1 cellular context compared by ENCODE assay signal in the genomic region with DNA sequence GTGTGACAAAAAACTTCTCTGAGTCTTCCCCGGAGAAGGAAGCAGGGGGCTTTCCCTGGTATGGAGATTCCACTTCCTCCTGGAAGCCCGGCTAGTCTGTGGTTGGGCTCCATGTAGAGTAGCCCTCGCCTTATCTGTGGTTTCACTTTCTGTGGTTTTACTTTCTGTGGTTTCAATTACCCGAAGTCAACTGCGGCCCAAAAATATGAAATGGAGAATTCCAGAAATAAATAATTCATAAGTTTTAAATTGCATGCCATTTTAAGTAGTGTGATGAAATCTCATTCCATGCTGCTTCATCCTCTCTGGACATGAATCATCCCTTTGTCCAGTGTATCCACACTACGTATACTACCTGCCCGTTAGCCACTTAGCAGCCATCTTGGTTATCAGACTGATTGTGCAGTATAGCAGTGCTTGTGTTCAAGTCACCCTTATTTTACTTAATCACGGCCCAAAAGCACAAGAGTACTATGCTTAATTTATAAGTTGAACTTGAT.
TF ChIP-seq lines count a peak whose summit lies in the region.

No MANE protein-coding gene starts in this region.

TF ChIP-seq in K562, 482 proteins besides CTCF, POLR2A, EP300 and RAD21 (continued from another document and continues in another):
- TF ChIP-seq FOXJ2 (tag; IDR thresholded peaks at IDR 0.05), result 0 out of 2 replicates have a peak, but pooled peaks have one; percentile 39
- TF ChIP-seq ZEB2 (IDR thresholded peaks at IDR 0.05), result no peak
- no peak for TF ChIP-seq FOXK1 (CRISPR knock-in tag; IDR thresholded peaks at IDR 0.05; ENCODE audit: borderline replicate concordance)
- TF ChIP-seq TFE3 (CRISPR knock-in tag; IDR thresholded peaks at IDR 0.05), result peak; percentile 16; the same call in 1 of the 2 replicates
- TF ChIP-seq ZNF583 (CRISPR knock-in tag; IDR thresholded peaks at IDR 0.05), result peak; percentile 77
- TF ChIP-seq CBX8 (IDR thresholded peaks at IDR 0.05; ENCODE audit: borderline replicate concordance, extremely low read depth, low read depth, low read length, poor library complexity, severe bottlenecking), result no peak
- peak; percentile 27; the same call in 1 of the 2 replicates for TF ChIP-seq ILK (tag; IDR thresholded peaks at IDR 0.05; ENCODE audit: borderline replicate concordance, low read depth)
- no peak for TF ChIP-seq MBD1 (CRISPR knock-in tag; IDR thresholded peaks at IDR 0.05)
- TF ChIP-seq ZNF12 (CRISPR knock-in tag; IDR thresholded peaks at IDR 0.05), result no peak
- TF ChIP-seq SAP30 (IDR thresholded peaks at IDR 0.05; ENCODE audit: borderline replicate concordance, insufficient read depth, low read depth, low read length, poor library complexity, severe bottlenecking), result no peak
- TF ChIP-seq GABPA (tag; conservative IDR thresholded peaks at IDR 0.05; ENCODE audit: low read depth), result peak; percentile 50
- TF ChIP-seq EHMT2 (IDR thresholded peaks at IDR 0.05), result no peak
- TF ChIP-seq ATF4 (CRISPR knock-in tag; IDR thresholded peaks at IDR 0.05), result peak; percentile 90
- TF ChIP-seq RBM25 (IDR thresholded peaks at IDR 0.05; ENCODE audit: low read depth, low read length, severe bottlenecking), result no peak
- no peak for TF ChIP-seq ZBTB1 (CRISPR knock-in tag; IDR thresholded peaks at IDR 0.05; ENCODE audit: borderline replicate concordance, low read depth)
- TF ChIP-seq, protein P1, sequence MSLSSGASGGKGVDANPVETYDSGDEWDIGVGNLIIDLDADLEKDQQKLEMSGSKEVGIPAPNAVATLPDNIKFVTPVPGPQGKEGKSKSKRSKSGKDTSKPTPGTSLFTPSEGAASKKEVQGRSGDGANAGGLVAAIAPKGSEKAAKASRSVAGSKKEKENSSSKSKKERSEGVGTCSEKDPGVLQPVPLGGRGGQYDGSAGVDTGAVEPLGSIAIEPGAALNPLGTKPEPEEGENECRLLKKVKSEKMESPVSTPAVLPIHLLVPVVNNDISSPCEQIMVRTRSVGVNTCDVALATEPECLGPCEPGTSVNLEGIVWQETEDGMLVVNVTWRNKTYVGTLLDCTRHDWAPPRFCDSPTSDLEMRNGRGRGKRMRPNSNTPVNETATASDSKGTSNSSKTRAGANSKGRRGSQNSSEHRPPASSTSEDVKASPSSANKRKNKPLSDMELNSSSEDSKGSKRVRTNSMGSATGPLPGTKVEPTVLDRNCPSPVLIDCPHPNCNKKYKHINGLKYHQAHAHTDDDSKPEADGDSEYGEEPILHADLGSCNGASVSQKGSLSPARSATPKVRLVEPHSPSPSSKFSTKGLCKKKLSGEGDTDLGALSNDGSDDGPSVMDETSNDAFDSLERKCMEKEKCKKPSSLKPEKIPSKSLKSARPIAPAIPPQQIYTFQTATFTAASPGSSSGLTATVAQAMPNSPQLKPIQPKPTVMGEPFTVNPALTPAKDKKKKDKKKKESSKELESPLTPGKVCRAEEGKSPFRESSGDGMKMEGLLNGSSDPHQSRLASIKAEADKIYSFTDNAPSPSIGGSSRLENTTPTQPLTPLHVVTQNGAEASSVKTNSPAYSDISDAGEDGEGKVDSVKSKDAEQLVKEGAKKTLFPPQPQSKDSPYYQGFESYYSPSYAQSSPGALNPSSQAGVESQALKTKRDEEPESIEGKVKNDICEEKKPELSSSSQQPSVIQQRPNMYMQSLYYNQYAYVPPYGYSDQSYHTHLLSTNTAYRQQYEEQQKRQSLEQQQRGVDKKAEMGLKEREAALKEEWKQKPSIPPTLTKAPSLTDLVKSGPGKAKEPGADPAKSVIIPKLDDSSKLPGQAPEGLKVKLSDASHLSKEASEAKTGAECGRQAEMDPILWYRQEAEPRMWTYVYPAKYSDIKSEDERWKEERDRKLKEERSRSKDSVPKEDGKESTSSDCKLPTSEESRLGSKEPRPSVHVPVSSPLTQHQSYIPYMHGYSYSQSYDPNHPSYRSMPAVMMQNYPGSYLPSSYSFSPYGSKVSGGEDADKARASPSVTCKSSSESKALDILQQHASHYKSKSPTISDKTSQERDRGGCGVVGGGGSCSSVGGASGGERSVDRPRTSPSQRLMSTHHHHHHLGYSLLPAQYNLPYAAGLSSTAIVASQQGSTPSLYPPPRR (CRISPR knock-in tag; IDR thresholded peaks at IDR 0.05; ENCODE audit: borderline replicate concordance), result no peak
- no peak for TF ChIP-seq CBFB (CRISPR knock-in tag; IDR thresholded peaks at IDR 0.05)
- no peak for TF ChIP-seq ZNF696 (CRISPR knock-in tag; conservative IDR thresholded peaks at IDR 0.05)
- TF ChIP-seq ZNF212 (CRISPR knock-in tag; IDR thresholded peaks at IDR 0.05), result 0 out of 2 replicates have a peak, but pooled peaks have one; percentile 36
- no peak for TF ChIP-seq TRIM28 (IDR thresholded peaks at IDR 0.05)
- TF ChIP-seq SMAD2 (IDR thresholded peaks at IDR 0.05; ENCODE audit: low read depth, low read length), result no peak
- TF ChIP-seq EZH2 (IDR thresholded peaks at IDR 0.05; ENCODE audit: borderline replicate concordance, low read depth, low read length), result no peak
- TF ChIP-seq ZBTB33 (CRISPR knock-in tag; IDR thresholded peaks at IDR 0.05), result no peak
- TF ChIP-seq NCOA4 (IDR thresholded peaks at IDR 0.05; ENCODE audit: partially characterized antibody), result no peak
- peak; percentile 94; the same call in 1 of the 2 replicates for TF ChIP-seq SMAD3 (CRISPR knock-in tag; conservative IDR thresholded peaks at IDR 0.05)
- no peak for TF ChIP-seq RAD51 (IDR thresholded peaks at IDR 0.05; ENCODE audit: borderline replicate concordance, low read depth)
- TF ChIP-seq ZC3H8 (IDR thresholded peaks at IDR 0.05), result no peak
- TF ChIP-seq PCBP2 (IDR thresholded peaks at IDR 0.05; ENCODE audit: low read depth, low read length, poor library complexity, severe bottlenecking), result no peak
- no peak for TF ChIP-seq POLR2B (IDR thresholded peaks at IDR 0.05; ENCODE audit: low read depth, partially characterized antibody)
- peak; percentile 79; the same call in 1 of the 2 replicates for TF ChIP-seq ZFP1 (CRISPR knock-in tag; IDR thresholded peaks at IDR 0.05)
- TF ChIP-seq, protein P2, sequence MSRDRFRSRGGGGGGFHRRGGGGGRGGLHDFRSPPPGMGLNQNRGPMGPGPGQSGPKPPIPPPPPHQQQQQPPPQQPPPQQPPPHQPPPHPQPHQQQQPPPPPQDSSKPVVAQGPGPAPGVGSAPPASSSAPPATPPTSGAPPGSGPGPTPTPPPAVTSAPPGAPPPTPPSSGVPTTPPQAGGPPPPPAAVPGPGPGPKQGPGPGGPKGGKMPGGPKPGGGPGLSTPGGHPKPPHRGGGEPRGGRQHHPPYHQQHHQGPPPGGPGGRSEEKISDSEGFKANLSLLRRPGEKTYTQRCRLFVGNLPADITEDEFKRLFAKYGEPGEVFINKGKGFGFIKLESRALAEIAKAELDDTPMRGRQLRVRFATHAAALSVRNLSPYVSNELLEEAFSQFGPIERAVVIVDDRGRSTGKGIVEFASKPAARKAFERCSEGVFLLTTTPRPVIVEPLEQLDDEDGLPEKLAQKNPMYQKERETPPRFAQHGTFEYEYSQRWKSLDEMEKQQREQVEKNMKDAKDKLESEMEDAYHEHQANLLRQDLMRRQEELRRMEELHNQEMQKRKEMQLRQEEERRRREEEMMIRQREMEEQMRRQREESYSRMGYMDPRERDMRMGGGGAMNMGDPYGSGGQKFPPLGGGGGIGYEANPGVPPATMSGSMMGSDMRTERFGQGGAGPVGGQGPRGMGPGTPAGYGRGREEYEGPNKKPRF (IDR thresholded peaks at IDR 0.05; ENCODE audit: low read depth, low read length), result no peak
- TF ChIP-seq, protein P3, sequence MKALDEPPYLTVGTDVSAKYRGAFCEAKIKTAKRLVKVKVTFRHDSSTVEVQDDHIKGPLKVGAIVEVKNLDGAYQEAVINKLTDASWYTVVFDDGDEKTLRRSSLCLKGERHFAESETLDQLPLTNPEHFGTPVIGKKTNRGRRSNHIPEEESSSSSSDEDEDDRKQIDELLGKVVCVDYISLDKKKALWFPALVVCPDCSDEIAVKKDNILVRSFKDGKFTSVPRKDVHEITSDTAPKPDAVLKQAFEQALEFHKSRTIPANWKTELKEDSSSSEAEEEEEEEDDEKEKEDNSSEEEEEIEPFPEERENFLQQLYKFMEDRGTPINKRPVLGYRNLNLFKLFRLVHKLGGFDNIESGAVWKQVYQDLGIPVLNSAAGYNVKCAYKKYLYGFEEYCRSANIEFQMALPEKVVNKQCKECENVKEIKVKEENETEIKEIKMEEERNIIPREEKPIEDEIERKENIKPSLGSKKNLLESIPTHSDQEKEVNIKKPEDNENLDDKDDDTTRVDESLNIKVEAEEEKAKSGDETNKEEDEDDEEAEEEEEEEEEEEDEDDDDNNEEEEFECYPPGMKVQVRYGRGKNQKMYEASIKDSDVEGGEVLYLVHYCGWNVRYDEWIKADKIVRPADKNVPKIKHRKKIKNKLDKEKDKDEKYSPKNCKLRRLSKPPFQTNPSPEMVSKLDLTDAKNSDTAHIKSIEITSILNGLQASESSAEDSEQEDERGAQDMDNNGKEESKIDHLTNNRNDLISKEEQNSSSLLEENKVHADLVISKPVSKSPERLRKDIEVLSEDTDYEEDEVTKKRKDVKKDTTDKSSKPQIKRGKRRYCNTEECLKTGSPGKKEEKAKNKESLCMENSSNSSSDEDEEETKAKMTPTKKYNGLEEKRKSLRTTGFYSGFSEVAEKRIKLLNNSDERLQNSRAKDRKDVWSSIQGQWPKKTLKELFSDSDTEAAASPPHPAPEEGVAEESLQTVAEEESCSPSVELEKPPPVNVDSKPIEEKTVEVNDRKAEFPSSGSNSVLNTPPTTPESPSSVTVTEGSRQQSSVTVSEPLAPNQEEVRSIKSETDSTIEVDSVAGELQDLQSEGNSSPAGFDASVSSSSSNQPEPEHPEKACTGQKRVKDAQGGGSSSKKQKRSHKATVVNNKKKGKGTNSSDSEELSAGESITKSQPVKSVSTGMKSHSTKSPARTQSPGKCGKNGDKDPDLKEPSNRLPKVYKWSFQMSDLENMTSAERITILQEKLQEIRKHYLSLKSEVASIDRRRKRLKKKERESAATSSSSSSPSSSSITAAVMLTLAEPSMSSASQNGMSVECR (CRISPR knock-in tag; IDR thresholded peaks at IDR 0.05), result no peak
- TF ChIP-seq, protein P4, sequence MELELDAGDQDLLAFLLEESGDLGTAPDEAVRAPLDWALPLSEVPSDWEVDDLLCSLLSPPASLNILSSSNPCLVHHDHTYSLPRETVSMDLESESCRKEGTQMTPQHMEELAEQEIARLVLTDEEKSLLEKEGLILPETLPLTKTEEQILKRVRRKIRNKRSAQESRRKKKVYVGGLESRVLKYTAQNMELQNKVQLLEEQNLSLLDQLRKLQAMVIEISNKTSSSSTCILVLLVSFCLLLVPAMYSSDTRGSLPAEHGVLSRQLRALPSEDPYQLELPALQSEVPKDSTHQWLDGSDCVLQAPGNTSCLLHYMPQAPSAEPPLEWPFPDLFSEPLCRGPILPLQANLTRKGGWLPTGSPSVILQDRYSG (tag; conservative IDR thresholded peaks at IDR 0.05; ENCODE audit: low read depth), result peak; percentile 85; the same call in 1 of the 2 replicates
- no peak for TF ChIP-seq SAFB2 (IDR thresholded peaks at IDR 0.05; ENCODE audit: borderline replicate concordance, low read depth, low read length, severe bottlenecking)
- TF ChIP-seq GATAD2B (IDR thresholded peaks at IDR 0.05; ENCODE audit: borderline replicate concordance), result no peak
- TF ChIP-seq TCF3 (CRISPR knock-in tag; IDR thresholded peaks at IDR 0.05), result no peak
- no peak for TF ChIP-seq U2AF2 (optimal IDR thresholded peaks at IDR 0.05; ENCODE audit: low read depth, low read length)
- no peak for TF ChIP-seq ZNF717 (CRISPR knock-in tag; IDR thresholded peaks at IDR 0.05)
- TF ChIP-seq ZNF23 (CRISPR knock-in tag; IDR thresholded peaks at IDR 0.05), result peak; percentile 37; the same call in 1 of the 2 replicates
- TF ChIP-seq MXD1 (CRISPR knock-in tag; IDR thresholded peaks at IDR 0.05; ENCODE audit: borderline replicate concordance, poor library complexity, severe bottlenecking), result no peak
- no peak for TF ChIP-seq FOS (IDR thresholded peaks at IDR 0.05; ENCODE audit: extremely low read depth, insufficient read length)
